ENCODE assay signal across 13 cellular contexts in genomic region chr6:37285861-37286311, GRCh38.
DNase-seq lines count a peak whose midpoint lies in the region; ATAC-seq and TF ChIP-seq lines count a peak whose summit lies in the region.
"Had no signal": no experiment of that assay in that cellular context is flagged by ENCODE, and none has a peak within 500 bp of the region (broad histone marks: within the 10 kb centered on the region; RNA-seq: fewer than 3 reads in every experiment).

No MANE protein-coding gene starts in this region.

- no peak for TF ChIP-seq CTCF in GM06990 (IDR thresholded peaks at IDR 0.05; ENCODE audit: insufficient read depth, low read length, poor library complexity, severe bottlenecking)

- no peaks in the 10 kb centered on the region for H3K27me3 ChIP-seq in GM06990 (replicated peaks; ENCODE audit: control insufficient read depth, insufficient read depth, low read length)
- H3K27me3 ChIP-seq: tibial nerve had no signal

- no peak for DNase-seq in activated CD4-positive, CD25-positive, alpha-beta regulatory T cell treated with anti-CD3 and anti-CD28 coated beads, Interleukin-2, amount 50 U/mL, for 72 hours
- DNase-seq in GM06990 (ENCODE audit: extremely low read depth, insufficient read length) (peak; percentile 52), kidney tubule cell (ENCODE audit: low spot score) (peak; percentile 76), medulla oblongata (ENCODE audit: extremely low spot score) (no peak), dedifferentiated amniotic fluid mesenchymal stem cell (ENCODE audit: extremely low spot score) (no peak)
- DNase-seq: activated gamma-delta T cell treated with Interleukin-2 at 50 U/mL for 16 hours; CD8-positive, alpha-beta T cell; NCI-H187 had no signal

- H3K36me3 ChIP-seq in GM06990 (ENCODE audit: control insufficient read depth, insufficient read depth, low read length), result peaks cover 13% of the 10 kb centered on the region

- ATAC-seq in activated CD4-positive, CD25-positive, alpha-beta regulatory T cell treated with anti-CD3 and anti-CD28 coated beads, Interleukin-2, amount 50 U/mL, for 24 hours, result peak; percentile 6 to 68
- ATAC-seq in HG03342 (IDR thresholded peaks at IDR 0.05; ENCODE audit: unreplicated experiment), result peak; percentile 58
- no peak for ATAC-seq in HG03095 (IDR thresholded peaks at IDR 0.05; ENCODE audit: unreplicated experiment)
- ATAC-seq: CD8-positive, alpha-beta T cell had no signal

- H3K4me3 ChIP-seq in GM06990 (replicated peaks; ENCODE audit: low read depth, low read length), result no peak overlapping the region
- H3K4me3 ChIP-seq: lung, tibial nerve had no signal

Comparison
In these comparisons a context has a peak if more than half of its experiments do, and no peak if none do; other contexts are left out.
1. DNase-seq: peak in GM06990 (single experiment) and kidney tubule cell (single experiment); none in activated CD4-positive, CD25-positive, alpha-beta regulatory T cell treated with anti-CD3 and anti-CD28 coated beads, Interleukin-2, amount 50 U/mL, for 72 hours (single experiment), medulla oblongata (single experiment) and dedifferentiated amniotic fluid mesenchymal stem cell (single experiment).